Comparison of ENCODE assay signal across 17 cellular contexts in genomic region chr16:85600905-85601639, GRCh38. TPM values are rescaled to one million over a fixed set of nuclear protein-coding genes. Genes with fewer than 3 reads are reported as not detected.
DNase-seq lines count a peak whose midpoint lies in the region; ATAC-seq and TF ChIP-seq lines count a peak whose summit lies in the region.
"Had no signal": no experiment of that assay in that cellular context is flagged by ENCODE, and none has a peak within 500 bp of the region (broad histone marks: within the 10 kb centered on the region; RNA-seq: fewer than 3 reads in every experiment).

No MANE protein-coding gene starts in this region.

- POLR2A ChIA-PET in RWPE1 (lab: Yijun Ruan, JAX; ENCODE audit: low non-redundant PET) = no interaction called here

- TF ChIP-seq CTCF in RWPE1 (conservative IDR thresholded peaks at IDR 0.05; ENCODE audit: low read depth) = no peak
- TF ChIP-seq CTCF in mesothelial cell of epicardium (IDR thresholded peaks at IDR 0.05; ENCODE audit: unreplicated experiment) = no peak

- DNase-seq in DMS53 (lab: John Stamatoyannopoulos, UW) (peak; percentile 35), DMS53 treated with DMSO at 0.1 percent for 48 hours (lab: John Stamatoyannopoulos, UW; ENCODE audit: unreplicated experiment) (no peak), RWPE1 (ENCODE audit: low spot score) (no peak), mesothelial cell of epicardium (ENCODE audit: low spot score in 2 of 2, unreplicated experiment in 2 of 2) (no peak)
- DNase-seq in stimulated activated CD8-positive, alpha-beta memory T cell treated with anti-CD3 and anti-CD28 coated beads, Interleukin-4, amount 100 ng/mL, for 48 hours = no peak
- DNase-seq: activated CD4-positive, alpha-beta T cell treated with anti-CD3 and anti-CD28 coated beads, Interleukin-2, amount 10 ng/mL, durations not matched to agents 24 days and 14 days; activated naive CD4-positive, alpha-beta T cell treated with anti-CD3 and anti-CD28 coated beads, Interleukin-2, amount 10 ng/mL, durations not matched to agents 7 days and 5 days; CD4-positive, alpha-beta T cell; dermis blood vessel endothelial cell; NCI-H1436 treated with DMSO at 0.1 percent for 48 hours; SIG-M5; T1000 had no signal

- no peak overlapping the region for H3K4me3 Mint-ChIP-seq in mesothelial cell of epicardium
- H3K4me3 Mint-ChIP-seq: activated CD4-positive, alpha-beta T cell treated with anti-CD3 and anti-CD28 coated beads, Interleukin-2, amount 10 ng/mL, durations not matched to agents 24 days and 14 days; activated naive CD4-positive, alpha-beta T cell treated with anti-CD3 and anti-CD28 coated beads, Interleukin-2, amount 10 ng/mL, durations not matched to agents 7 days and 5 days; CD4-positive, alpha-beta T cell had no signal

- H3K9me3 Mint-ChIP-seq in mesothelial cell of epicardium = no peaks in the 10 kb centered on the region
- H3K9me3 Mint-ChIP-seq: activated CD4-positive, alpha-beta T cell treated with anti-CD3 and anti-CD28 coated beads, Interleukin-2, amount 10 ng/mL, durations not matched to agents 24 days and 14 days; activated naive CD4-positive, alpha-beta T cell treated with anti-CD3 and anti-CD28 coated beads, Interleukin-2, amount 10 ng/mL, durations not matched to agents 7 days and 5 days; CD4-positive, alpha-beta T cell had no signal

- peaks cover 0 to 15% (median 5%) of the 10 kb centered on the region in 5 donors for H3K36me3 ChIP-seq in subcutaneous abdominal adipose tissue (ENCODE audit: control insufficient read depth in 5 of 5, insufficient read depth in 5 of 5, low read length in 5 of 5)
- H3K36me3 ChIP-seq: suprapubic skin had no signal

- CTCF ChIA-PET in RWPE1 (lab: Yijun Ruan, JAX) = interaction anchor here (0.7 to 1.1 kb wide), 4 partner anchors 9 to 326 kb away, joined by 3 to 5 read pairs (median 4); no protein-coding TSS in a partner anchor

- peaks cover 41% of the 10 kb centered on the region for H3K4me1 Mint-ChIP-seq in mesothelial cell of epicardium

- H3K27ac ChIP-seq in RWPE1 (peak overlapping the region; percentile 40; the same call in 1 of the 2 replicates), subcutaneous abdominal adipose tissue (ENCODE audit: low read depth, low read length) (peak overlapping the region; percentile 70)
- H3K27ac ChIP-seq: 22Rv1, suprapubic skin had no signal

- no peak overlapping the region for H3K4me3 ChIP-seq in subcutaneous abdominal adipose tissue (ENCODE audit: low read depth in 1 of 5, low read length in 5 of 5)
- H3K4me3 ChIP-seq: suprapubic skin had no signal

- H3K36me3 Mint-ChIP-seq in mesothelial cell of epicardium = peaks cover 2% of the 10 kb centered on the region
- H3K36me3 Mint-ChIP-seq: activated naive CD4-positive, alpha-beta T cell treated with anti-CD3 and anti-CD28 coated beads, Interleukin-2, amount 10 ng/mL, durations not matched to agents 7 days and 5 days had no signal

- no peaks in the 10 kb centered on the region for H3K27me3 Mint-ChIP-seq in mesothelial cell of epicardium (ENCODE audit: low read depth)
- H3K27me3 Mint-ChIP-seq: activated CD4-positive, alpha-beta T cell treated with anti-CD3 and anti-CD28 coated beads, Interleukin-2, amount 10 ng/mL, durations not matched to agents 24 days and 14 days; activated naive CD4-positive, alpha-beta T cell treated with anti-CD3 and anti-CD28 coated beads, Interleukin-2, amount 10 ng/mL, durations not matched to agents 7 days and 5 days; CD4-positive, alpha-beta T cell had no signal

- peak overlapping the region; percentile 86 for H3K27ac Mint-ChIP-seq in mesothelial cell of epicardium
- H3K27ac Mint-ChIP-seq: activated CD4-positive, alpha-beta T cell treated with anti-CD3 and anti-CD28 coated beads, Interleukin-2, amount 10 ng/mL, durations not matched to agents 24 days and 14 days; activated naive CD4-positive, alpha-beta T cell treated with anti-CD3 and anti-CD28 coated beads, Interleukin-2, amount 10 ng/mL, durations not matched to agents 7 days and 5 days; CD4-positive, alpha-beta T cell had no signal

- H3K9me3 ChIP-seq in subcutaneous abdominal adipose tissue (ENCODE audit: control insufficient read depth in 5 of 5, low read length in 5 of 5) = no peaks in the 10 kb centered on the region
- H3K9me3 ChIP-seq: suprapubic skin had no signal

- ATAC-seq in HG02852 (IDR thresholded peaks at IDR 0.05; ENCODE audit: unreplicated experiment) (no peak), GM18519 (IDR thresholded peaks at IDR 0.05; ENCODE audit: low FRiP score, unreplicated experiment) (no peak)

- H3K9ac ChIP-seq in subcutaneous abdominal adipose tissue (ENCODE audit: low read length in 5 of 5) = peak overlapping the region in 2 of 5 donors; percentile 3 to 31

- peaks cover 3 to 57% (median 43%) of the 10 kb centered on the region in 5 donors for H3K4me1 ChIP-seq in subcutaneous abdominal adipose tissue (ENCODE audit: control insufficient read depth in 5 of 5, insufficient read depth in 5 of 5, low read length in 5 of 5)

- no peaks in the 10 kb centered on the region for H3K27me3 ChIP-seq in subcutaneous abdominal adipose tissue (ENCODE audit: control insufficient read depth in 5 of 5, insufficient read depth in 4 of 5, low read length in 5 of 5)
- H3K27me3 ChIP-seq: suprapubic skin had no signal

RNA-seq across cellular contexts. Expression of gene GSE1, which starts 12.1 kb away (rescaled TPM):
- 193 to 218 TPM (median 208 TPM) in 3 replicates for total RNA-seq in mesothelial cell of epicardium
